In genomic region chr5:168529361-168530234, GRCh38 we compare ENCODE assay signal across 11 cellular contexts. TPM values are rescaled to one million over a fixed set of nuclear protein-coding genes. Genes with fewer than 3 reads are reported as not detected.
DNase-seq lines count a peak whose midpoint lies in the region; ATAC-seq and TF ChIP-seq lines count a peak whose summit lies in the region.
"Had no signal": no experiment of that assay in that cellular context is flagged by ENCODE, and none has a peak within 500 bp of the region (broad histone marks: within the 10 kb centered on the region; RNA-seq: fewer than 3 reads in every experiment).

No MANE protein-coding gene starts in this region.

- H3K4me3 ChIP-seq in skeletal muscle satellite cell (ENCODE audit: low read length) = peak overlapping the region; percentile 51
- H3K4me3 ChIP-seq: HAP-1 had no signal

- no peak overlapping the region for H3K9ac ChIP-seq in skeletal muscle satellite cell (ENCODE audit: low read depth, low read length)

- H3K9me3 Mint-ChIP-seq in activated CD8-positive, alpha-beta T cell treated with anti-CD3 and anti-CD28 coated beads for 36 hours = no peaks in the 10 kb centered on the region

- DNase-seq in NCI-H1105 treated with DMSO at 0.1 percent for 48 hours (lab: John Stamatoyannopoulos, UW) (peak; percentile 0), NCI-H1105 (lab: John Stamatoyannopoulos, UW) (no peak), left ventricle myocardium superior (peak; percentile 34), SKM-1 (lab: John Stamatoyannopoulos, UW; ENCODE audit: unreplicated experiment) (no peak), islet precursor cell (no peak)
- peak; percentile 7 for DNase-seq in activated CD8-positive, alpha-beta T cell treated with anti-CD3 and anti-CD28 coated beads for 36 hours
- DNase-seq: left cardiac atrium had no signal

- peaks cover 4% of the 10 kb centered on the region for H3K4me1 ChIP-seq in skeletal muscle satellite cell (ENCODE audit: control insufficient read depth, insufficient read depth, low read length)
- H3K4me1 ChIP-seq: HAP-1 had no signal

- peak overlapping the region; percentile 75 for H3K4me2 ChIP-seq in skeletal muscle satellite cell (ENCODE audit: low read length)

- H3K27me3 Mint-ChIP-seq in activated CD8-positive, alpha-beta T cell treated with anti-CD3 and anti-CD28 coated beads for 36 hours = peaks cover 33% of the 10 kb centered on the region

- TF ChIP-seq CTCF in activated CD8-positive, alpha-beta T cell treated with anti-CD3 and anti-CD28 coated beads for 36 hours (IDR thresholded peaks at IDR 0.05) = no peak

- H3K36me3 ChIP-seq in skeletal muscle satellite cell (ENCODE audit: insufficient read depth, low read length) = no peaks in the 10 kb centered on the region
- H3K36me3 ChIP-seq: HAP-1 had no signal

- POLR2A ChIA-PET in activated CD8-positive, alpha-beta T cell treated with anti-CD3 and anti-CD28 coated beads for 36 hours (lab: Charles Lee) = no interaction called here

- H3K9me3 ChIP-seq in skeletal muscle satellite cell (replicated peaks; ENCODE audit: low read length) = no peaks in the 10 kb centered on the region
- H3K9me3 ChIP-seq: HAP-1 had no signal

- H3K4me1 Mint-ChIP-seq in activated CD8-positive, alpha-beta T cell treated with anti-CD3 and anti-CD28 coated beads for 36 hours (ENCODE audit: low read depth) = peaks cover 12% of the 10 kb centered on the region

- peak overlapping the region; percentile 55 for H3K4me3 Mint-ChIP-seq in activated CD8-positive, alpha-beta T cell treated with anti-CD3 and anti-CD28 coated beads for 36 hours

- ATAC-seq in activated CD8-positive, alpha-beta T cell treated with anti-CD3 and anti-CD28 coated beads for 36 hours = no peak
- ATAC-seq in left ventricle myocardium superior (no peak), GM18520 (IDR thresholded peaks at IDR 0.05; ENCODE audit: unreplicated experiment) (no peak)

- CTCF ChIA-PET in activated CD8-positive, alpha-beta T cell treated with anti-CD3 and anti-CD28 coated beads for 36 hours (lab: Charles Lee) = no interaction called here

- H3K27me3 ChIP-seq in skeletal muscle satellite cell (ENCODE audit: control insufficient read depth, insufficient read depth, low read length) = peaks cover 42% of the 10 kb centered on the region

- H3K27ac Mint-ChIP-seq in activated CD8-positive, alpha-beta T cell treated with anti-CD3 and anti-CD28 coated beads for 36 hours = no peak overlapping the region

- peaks cover 14% of the 10 kb centered on the region for H3K36me3 Mint-ChIP-seq in activated CD8-positive, alpha-beta T cell treated with anti-CD3 and anti-CD28 coated beads for 36 hours (ENCODE audit: low read depth)

- intact Hi-C loops in activated CD8-positive, alpha-beta T cell treated with anti-CD3 and anti-CD28 coated beads for 36 hours (cut with micrococcal nuclease) = no loop called here
- intact Hi-C loops in left ventricle myocardium superior (cut with micrococcal nuclease) = no loop called here

RNA-seq across cellular contexts. Expression of gene FBLL1, which starts 0.5 kb away (rescaled TPM):
- under 1 TPM in 1 of 2 experiments, not detected in 1; 0.20 TPM for total RNA-seq in activated CD8-positive, alpha-beta T cell treated with anti-CD3 and anti-CD28 coated beads for 36 hours
- total RNA-seq in left ventricle myocardium superior = not detected
- total RNA-seq in skeletal muscle satellite cell (2012; rRNA removed) = 0.25 TPM in 1 of 2 replicates, not detected in the other
- total RNA-seq: T-helper 1 cell treated with Interleukin-12 subunit alpha and Interleukin-12 subunit beta and Interleukin-4 antibody, amounts not matched to agents 30 ng/mL and 1 ng/mL, for 36 hours had no signal

RNA-seq across cellular contexts. Expression of gene RARS1, which starts 43.3 kb away (rescaled TPM):
- 100 to 1,000 TPM; 110 to 113 TPM for total RNA-seq in activated CD8-positive, alpha-beta T cell treated with anti-CD3 and anti-CD28 coated beads for 36 hours
- 42.3 TPM for total RNA-seq in left ventricle myocardium superior
- 357 and 375 TPM in 2 replicates for total RNA-seq in skeletal muscle satellite cell (2012; rRNA removed)

RNA-seq across cellular contexts. Expression of gene PANK3, which starts 49.6 kb away (rescaled TPM):
- 10 to 100 TPM; 58.7 to 60.6 TPM for total RNA-seq in activated CD8-positive, alpha-beta T cell treated with anti-CD3 and anti-CD28 coated beads for 36 hours
- 24.4 TPM for total RNA-seq in left ventricle myocardium superior
- 27.7 and 33.0 TPM in 2 replicates for total RNA-seq in skeletal muscle satellite cell (2012; rRNA removed)

Comparison
In these comparisons a context has a peak if more than half of its experiments do, and no peak if none do; other contexts are left out.
1. DNase-seq: peak in NCI-H1105 treated with DMSO at 0.1 percent for 48 hours (single experiment), activated CD8-positive, alpha-beta T cell treated with anti-CD3 and anti-CD28 coated beads for 36 hours (single experiment) and left ventricle myocardium superior (single experiment); none in NCI-H1105 (single experiment), SKM-1 (single experiment) and islet precursor cell (single experiment).